8 cellular contexts compared by ENCODE assay signal in genomic region chr7:159197066-159197975, GRCh38. TPM values are rescaled to one million over a fixed set of nuclear protein-coding genes. Genes with fewer than 3 reads are reported as not detected.
DNase-seq lines count a peak whose midpoint lies in the region; ATAC-seq and TF ChIP-seq lines count a peak whose summit lies in the region.

No MANE protein-coding gene starts in this region.

- no peaks in the 10 kb centered on the region for H3K4me1 ChIP-seq in muscle layer of duodenum (ENCODE audit: control insufficient read depth in 1 of 2, insufficient read depth in 2 of 2, low read length in 2 of 2)
- peaks cover 0 to 19% (median 0%) of the 10 kb centered on the region in 3 donors for H3K4me1 ChIP-seq in esophagus squamous epithelium

- no peak for TF ChIP-seq POLR2A in esophagus squamous epithelium (IDR thresholded peaks at IDR 0.05)

- H3K9me3 ChIP-seq in muscle layer of duodenum (ENCODE audit: control insufficient read depth in 1 of 2, low read length in 2 of 2) (no peaks in the 10 kb centered on the region), esophagus squamous epithelium (no peaks in the 10 kb centered on the region)

- H3K27ac ChIP-seq in muscle layer of duodenum (ENCODE audit: low read length) (peak overlapping the region; percentile 10), esophagus squamous epithelium (peak overlapping the region in 1 of 4 donors; percentile 10)

- no peak for ATAC-seq in GM18873 (IDR thresholded peaks at IDR 0.05; ENCODE audit: low FRiP score, unreplicated experiment)

- WGBS in esophagus squamous epithelium, 2 donors = 38 to 41% methylated on average over 16 to 20 of the region's 20 CpGs

- intact Hi-C loops in esophagus squamous epithelium (cut with DNase I) = no loop called here

- H3K36me3 ChIP-seq in muscle layer of duodenum (ENCODE audit: control insufficient read depth in 1 of 2, insufficient read depth in 2 of 2, low read length in 2 of 2) = no peaks in the 10 kb centered on the region
- no peaks in the 10 kb centered on the region for H3K36me3 ChIP-seq in esophagus squamous epithelium

- H3K27me3 ChIP-seq in muscle layer of duodenum (ENCODE audit: low read depth, low read length) = no peaks in the 10 kb centered on the region
- no peaks in the 10 kb centered on the region for H3K27me3 ChIP-seq in esophagus squamous epithelium

- H3K4me3 ChIP-seq in muscle layer of duodenum (ENCODE audit: low read depth in 1 of 2, low read length in 2 of 2) (no peak overlapping the region), esophagus squamous epithelium (no peak overlapping the region)

- TF ChIP-seq CTCF in esophagus squamous epithelium (IDR thresholded peaks at IDR 0.05) = no peak

- DNase-seq in activated CD4-positive, alpha-beta T cell treated with anti-CD3 and anti-CD28 coated beads for 24 hours (ENCODE audit: low read depth in 2 of 2) = peak; percentile 10 to 16
- no peak for DNase-seq in activated CD4-positive, alpha-beta T cell treated with anti-CD3 and anti-CD28 coated beads, Interleukin-2, amount 50 U/mL, for 1 hour
- DNase-seq in HuH-7.5 (ENCODE audit: low spot score) (peak; percentile 9), NCI-H2081 treated with DMSO at 0.1 percent for 48 hours (lab: John Stamatoyannopoulos, UW) (no peak), esophagus squamous epithelium (lab: John Stamatoyannopoulos, UW) (no peak)
- DNase-seq in activated CD8-positive, alpha-beta memory T cell treated with anti-CD3 and anti-CD28 coated beads, Interleukin-2, amount 50 U/mL, for 48 hours = peak; percentile 60

RNA-seq across cellular contexts. Expression of gene VIPR2, which starts 52.7 kb away (rescaled TPM):
- total RNA-seq in esophagus squamous epithelium = 1 to 10 TPM in 1 of 4 donors, under 1 TPM in 3; 0.18 to 2.1 (median 0.40) TPM

Comparison
In these comparisons a context has a peak if more than half of its experiments do, and no peak if none do; other contexts are left out.
1. DNase-seq: peak in activated CD4-positive, alpha-beta T cell treated with anti-CD3 and anti-CD28 coated beads for 24 hours (2 of 2), HuH-7.5 (single experiment) and activated CD8-positive, alpha-beta memory T cell treated with anti-CD3 and anti-CD28 coated beads, Interleukin-2, amount 50 U/mL, for 48 hours (single experiment); none in activated CD4-positive, alpha-beta T cell treated with anti-CD3 and anti-CD28 coated beads, Interleukin-2, amount 50 U/mL, for 1 hour (single experiment), NCI-H2081 treated with DMSO at 0.1 percent for 48 hours (single experiment) and esophagus squamous epithelium (single experiment).